In genomic region chr6:33983109-33983475, GRCh38 we compare ENCODE assay signal across 9 cellular contexts.
DNase-seq lines count a peak whose midpoint lies in the region; ATAC-seq, FAIRE-seq and TF ChIP-seq lines count a peak whose summit lies in the region.
"Had no signal": no experiment of that assay in that cellular context is flagged by ENCODE, and none has a peak within 500 bp of the region (broad histone marks: within the 10 kb centered on the region; RNA-seq: fewer than 3 reads in every experiment).

No MANE protein-coding gene starts in this region.

- WGBS in K562 (ENCODE audit: insufficient coverage, low coverage, missing lambda C conversion rate), result under 1% methylated on average over 9 of the region's 10 CpGs

- H3K27me3 ChIP-seq in K562 (ENCODE audit: control insufficient read depth in 2 of 2, insufficient read depth in 2 of 2, low read length in 2 of 2), result peaks cover 24 to 83% of the 10 kb centered on the region in 2 experiments; a peak in 4 of 5 replicates

- H4K20me1 ChIP-seq in K562 (replicated peaks; ENCODE audit: control insufficient read depth, insufficient read depth, low read length), result peaks cover 9% of the 10 kb centered on the region; the same call in 1 of the 2 replicates

- no peak for TF ChIP-seq EP300 in K562 (IDR thresholded peaks at IDR 0.05; ENCODE audit: low read length)

- H2AFZ ChIP-seq in K562 (ENCODE audit: low read depth, low read length), result no peak overlapping the region

- no peak overlapping the region for H3K27ac ChIP-seq in K562 (ENCODE audit: extremely low read depth, low read depth, low read length)

- FAIRE-seq in K562 (lab: Jason Lieb, UNC), result peak; percentile 69

- CTCF ChIA-PET in K562 (lab: Yijun Ruan, JAX; ENCODE audit: low intra/inter-chr PET ratio), result no interaction called here

- no peaks in the 10 kb centered on the region for H3K79me2 ChIP-seq in K562 (ENCODE audit: control insufficient read depth, insufficient read depth, low read length)

- no peaks in the 10 kb centered on the region for H3K36me3 ChIP-seq in K562 (ENCODE audit: control insufficient read depth, insufficient read depth, low read length)

- no TSS peak for BruUV-seq in K562 (replicated peaks; lab: Mats Ljungman, UMichigan)

- intact Hi-C loops in K562 (cut with micrococcal nuclease), result no loop called here

- H3K4me3 ChIP-seq in K562, result no peak overlapping the region

- 0 out of 6 replicates have a peak, but pooled peaks of 1 of the 3 experiments have one; percentile 6 for TF ChIP-seq CTCF in K562 (IDR thresholded peaks at IDR 0.05 in 2 of 3, conservative IDR thresholded peaks at IDR 0.05 in 1 of 3; ENCODE audit: insufficient read depth in 2 of 3, low read depth in 1 of 3, low read length in 3 of 3)

- no peak overlapping the region for H3K4me2 ChIP-seq in K562 (ENCODE audit: insufficient read depth, low read length)

- peak; percentile 59 for ATAC-seq in K562
- no peak for ATAC-seq in HG03439 (IDR thresholded peaks at IDR 0.05; ENCODE audit: unreplicated experiment)
- ATAC-seq in GM19351 (IDR thresholded peaks at IDR 0.05; ENCODE audit: unreplicated experiment), result no peak

- peaks cover 0 to 13% of the 10 kb centered on the region in 2 experiments; a peak in 2 of 5 replicates for H3K4me1 ChIP-seq in K562 (replicated peaks in 1 of 2; ENCODE audit: control insufficient read depth in 2 of 2, insufficient read depth in 2 of 2, low read length in 2 of 2)

- peak; percentile 29 for DNase-seq in Ammon's horn (ENCODE audit: low spot score)
- peak; percentile 49 for DNase-seq in HuH-7.5 (ENCODE audit: low spot score)
- DNase-seq in K562 (ENCODE audit: extremely low read depth in 1 of 4, low spot score in 3 of 4), result peak; percentile 21 to 57 (median 48)
- peak; percentile 9 to 68 for DNase-seq in lung microvascular endothelial cell (ENCODE audit: low read depth in 2 of 2)
- no peak for DNase-seq in NCI-H345 (lab: John Stamatoyannopoulos, UW)
- DNase-seq in NCI-H1436 treated with DMSO at 0.1 percent for 48 hours (lab: John Stamatoyannopoulos, UW), result no peak
- DNase-seq: hypothalamus had no signal

- in situ Hi-C loops in K562 (cut with MboI), result no loop called here

- H3K9ac ChIP-seq in K562 (ENCODE audit: insufficient read depth in 1 of 2, low read depth in 2 of 2, low read length in 2 of 2), result no peak overlapping the region

- TF ChIP-seq RAD21 in K562 (CRISPR knock-in tag; conservative IDR thresholded peaks at IDR 0.05 in 1 of 2, IDR thresholded peaks at IDR 0.05 in 1 of 2), result no peak

- POLR2A ChIA-PET in K562 (lab: Yijun Ruan, JAX), result interaction anchor here (0.5 to 1.6 kb wide), 4 partner anchors 9 to 167 kb away, joined by 3 read pairs; no protein-coding TSS in a partner anchor

- no peaks in the 10 kb centered on the region for H3K9me1 ChIP-seq in K562 (ENCODE audit: control insufficient read depth, insufficient read depth, low read length)

- H3K9me3 ChIP-seq in K562 (replicated peaks; ENCODE audit: control insufficient read depth, insufficient read depth, low read depth, low read length), result no peaks in the 10 kb centered on the region

- TF ChIP-seq POLR2A in K562 (conservative IDR thresholded peaks at IDR 0.05), result no peak

TF ChIP-seq in K562, 482 proteins besides CTCF, POLR2A, EP300 and RAD21 (continues in another document):
- TF ChIP-seq RBM22 (IDR thresholded peaks at IDR 0.05; ENCODE audit: low read depth, low read length, poor library complexity, severe bottlenecking), result no peak
- no peak for TF ChIP-seq BHLHE40 (IDR thresholded peaks at IDR 0.05; ENCODE audit: low read length)
- TF ChIP-seq GTF2B (IDR thresholded peaks at IDR 0.05; ENCODE audit: extremely low read depth, insufficient read length), result no peak
- no peak for TF ChIP-seq TCF3 (CRISPR knock-in tag; IDR thresholded peaks at IDR 0.05)
- TF ChIP-seq TARDBP (IDR thresholded peaks at IDR 0.05), result no peak
- 0 out of 2 replicates have a peak, but pooled peaks have one; percentile 13 for TF ChIP-seq SPI1 (IDR thresholded peaks at IDR 0.05; ENCODE audit: borderline replicate concordance, low read depth, low read length)
- no peak for TF ChIP-seq CHD2 (IDR thresholded peaks at IDR 0.05; ENCODE audit: low read depth, low read length)
- TF ChIP-seq ZNF174 (CRISPR knock-in tag; IDR thresholded peaks at IDR 0.05), result no peak
- TF ChIP-seq CHAMP1 (IDR thresholded peaks at IDR 0.05), result no peak
- TF ChIP-seq, protein P1, sequence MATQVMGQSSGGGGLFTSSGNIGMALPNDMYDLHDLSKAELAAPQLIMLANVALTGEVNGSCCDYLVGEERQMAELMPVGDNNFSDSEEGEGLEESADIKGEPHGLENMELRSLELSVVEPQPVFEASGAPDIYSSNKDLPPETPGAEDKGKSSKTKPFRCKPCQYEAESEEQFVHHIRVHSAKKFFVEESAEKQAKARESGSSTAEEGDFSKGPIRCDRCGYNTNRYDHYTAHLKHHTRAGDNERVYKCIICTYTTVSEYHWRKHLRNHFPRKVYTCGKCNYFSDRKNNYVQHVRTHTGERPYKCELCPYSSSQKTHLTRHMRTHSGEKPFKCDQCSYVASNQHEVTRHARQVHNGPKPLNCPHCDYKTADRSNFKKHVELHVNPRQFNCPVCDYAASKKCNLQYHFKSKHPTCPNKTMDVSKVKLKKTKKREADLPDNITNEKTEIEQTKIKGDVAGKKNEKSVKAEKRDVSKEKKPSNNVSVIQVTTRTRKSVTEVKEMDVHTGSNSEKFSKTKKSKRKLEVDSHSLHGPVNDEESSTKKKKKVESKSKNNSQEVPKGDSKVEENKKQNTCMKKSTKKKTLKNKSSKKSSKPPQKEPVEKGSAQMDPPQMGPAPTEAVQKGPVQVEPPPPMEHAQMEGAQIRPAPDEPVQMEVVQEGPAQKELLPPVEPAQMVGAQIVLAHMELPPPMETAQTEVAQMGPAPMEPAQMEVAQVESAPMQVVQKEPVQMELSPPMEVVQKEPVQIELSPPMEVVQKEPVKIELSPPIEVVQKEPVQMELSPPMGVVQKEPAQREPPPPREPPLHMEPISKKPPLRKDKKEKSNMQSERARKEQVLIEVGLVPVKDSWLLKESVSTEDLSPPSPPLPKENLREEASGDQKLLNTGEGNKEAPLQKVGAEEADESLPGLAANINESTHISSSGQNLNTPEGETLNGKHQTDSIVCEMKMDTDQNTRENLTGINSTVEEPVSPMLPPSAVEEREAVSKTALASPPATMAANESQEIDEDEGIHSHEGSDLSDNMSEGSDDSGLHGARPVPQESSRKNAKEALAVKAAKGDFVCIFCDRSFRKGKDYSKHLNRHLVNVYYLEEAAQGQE (CRISPR knock-in tag; IDR thresholded peaks at IDR 0.05; ENCODE audit: low read depth), result peak; percentile 82

Comparison
In these comparisons a context has a peak if more than half of its experiments do, and no peak if none do; other contexts are left out.
1. DNase-seq: peak in Ammon's horn (single experiment), HuH-7.5 (single experiment), K562 (4 of 4) and lung microvascular endothelial cell (2 of 2); none in NCI-H345 (single experiment) and NCI-H1436 treated with DMSO at 0.1 percent for 48 hours (single experiment).